ENCODE assay signal across 8 cellular contexts in genomic region chr20:36051318-36052116, GRCh38.
DNase-seq lines count a peak whose midpoint lies in the region; ATAC-seq and TF ChIP-seq lines count a peak whose summit lies in the region.

No MANE protein-coding gene starts in this region.

- DNase-seq in A673 (ENCODE audit: low spot score) (no peak), cardiac fibroblast (ENCODE audit: low read depth in 2 of 2) (no peak), NOMO-1 (lab: John Stamatoyannopoulos, UW; ENCODE audit: unreplicated experiment in 2 of 2) (no peak)
- DNase-seq in Jurkat, Clone E6-1 (ENCODE audit: low read depth, low spot score): no peak

- CTCF ChIA-PET in A673 (lab: Charles Lee): no interaction called here

- H3K9me3 ChIP-seq in A673 (ENCODE audit: low read depth, low read length, poor library complexity, severe bottlenecking) (no peaks in the 10 kb centered on the region), mucosa of stomach (ENCODE audit: control insufficient read depth, low read length) (no peaks in the 10 kb centered on the region)

- POLR2A ChIA-PET in A673 (lab: Charles Lee; ENCODE audit: low non-redundant PET): no interaction called here

- H3K4me1 ChIP-seq in A673 (ENCODE audit: insufficient read depth, low read length, poor library complexity, severe bottlenecking): peaks cover 6% of the 10 kb centered on the region
- H3K4me1 ChIP-seq in mucosa of stomach (ENCODE audit: control insufficient read depth, insufficient read depth, low read length): peaks cover 8% of the 10 kb centered on the region

- BruUV-seq in A673 (replicated peaks; lab: Mats Ljungman, UMichigan): no TSS peak

- ATAC-seq in HG02981 (IDR thresholded peaks at IDR 0.05; ENCODE audit: unreplicated experiment) (no peak), GM21619 (IDR thresholded peaks at IDR 0.05; ENCODE audit: unreplicated experiment) (no peak), HG02840 (IDR thresholded peaks at IDR 0.05; ENCODE audit: low FRiP score, unreplicated experiment) (no peak)

- H3K27me3 ChIP-seq in A673 (replicated peaks; ENCODE audit: insufficient read depth, low read depth, low read length, poor library complexity) (no peaks in the 10 kb centered on the region), mucosa of stomach (ENCODE audit: control insufficient read depth, insufficient read depth, low read length) (no peaks in the 10 kb centered on the region)

- peak overlapping the region; percentile 100 for H3K9ac ChIP-seq in mucosa of stomach (ENCODE audit: low read length)

- intact Hi-C loops in A673 (cut with micrococcal nuclease; ENCODE audit: unreplicated experiment): no loop called here

- H3K36me3 ChIP-seq in A673 (ENCODE audit: insufficient read depth, low read length, poor library complexity, severe bottlenecking) (no peaks in the 10 kb centered on the region), mucosa of stomach (ENCODE audit: control insufficient read depth, insufficient read depth, low read length) (no peaks in the 10 kb centered on the region)

- peak overlapping the region; percentile 88 for H3K4me3 ChIP-seq in A673 (ENCODE audit: low read depth, low read length, poor library complexity, severe bottlenecking)
- peak overlapping the region; percentile 72 for H3K4me3 ChIP-seq in Jurkat, Clone E6-1 (ENCODE audit: low read length)
- H3K4me3 ChIP-seq in cardiac fibroblast (replicated peaks in 1 of 2; ENCODE audit: low read depth in 2 of 2, low read length in 2 of 2): peak overlapping the region; percentile 79 to 80
- H3K4me3 ChIP-seq in mucosa of stomach (ENCODE audit: low read length): peak overlapping the region; percentile 69

- TF ChIP-seq CTCF in A673 (conservative IDR thresholded peaks at IDR 0.05; ENCODE audit: low read depth, low read length) (no peak), cardiac fibroblast (IDR thresholded peaks at IDR 0.05; ENCODE audit: low read depth, low read length) (no peak)

- peak overlapping the region; percentile 98 for H3K27ac ChIP-seq in A673 (ENCODE audit: low read depth, low read length, poor library complexity, severe bottlenecking)
